4 cellular contexts compared by ENCODE assay signal in the genomic region with DNA sequence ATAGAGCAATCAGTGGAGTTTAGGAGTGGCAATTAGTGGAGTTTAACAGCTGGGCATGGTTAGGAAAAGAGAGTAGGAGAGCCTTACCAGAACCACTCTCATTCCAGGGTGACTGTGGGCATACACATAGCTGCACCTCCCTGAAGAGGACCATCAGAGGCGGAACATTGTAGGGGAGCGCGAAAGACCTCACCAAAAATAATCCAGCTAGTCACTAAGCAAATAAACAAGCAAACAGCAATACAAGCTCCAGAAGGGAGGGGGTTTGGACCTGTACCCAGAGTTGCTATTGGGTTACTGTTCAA.
TF ChIP-seq lines count a peak whose summit lies in the region.

No MANE protein-coding gene starts in this region.

TF ChIP-seq in SK-N-SH, 30 proteins besides CTCF, POLR2A, EP300 and RAD21 (continues in another document):
- TF ChIP-seq RCOR1 (IDR thresholded peaks at IDR 0.05; ENCODE audit: low read length) (no peak), FOSL2 (IDR thresholded peaks at IDR 0.05; ENCODE audit: borderline replicate concordance, low read depth) (no peak), TCF12 (IDR thresholded peaks at IDR 0.05) (no peak), FOXM1 (IDR thresholded peaks at IDR 0.05; ENCODE audit: low read depth) (no peak), TEAD4 (IDR thresholded peaks at IDR 0.05; ENCODE audit: borderline replicate concordance, insufficient read depth) (no peak), NFIC (IDR thresholded peaks at IDR 0.05; ENCODE audit: borderline replicate concordance) (no peak), ELF1 (IDR thresholded peaks at IDR 0.05) (no peak), RXRA (IDR thresholded peaks at IDR 0.05; ENCODE audit: borderline replicate concordance, low read depth) (no peak), GABPA (IDR thresholded peaks at IDR 0.05; ENCODE audit: low read depth) (no peak)
- TF ChIP-seq, protein P1, sequence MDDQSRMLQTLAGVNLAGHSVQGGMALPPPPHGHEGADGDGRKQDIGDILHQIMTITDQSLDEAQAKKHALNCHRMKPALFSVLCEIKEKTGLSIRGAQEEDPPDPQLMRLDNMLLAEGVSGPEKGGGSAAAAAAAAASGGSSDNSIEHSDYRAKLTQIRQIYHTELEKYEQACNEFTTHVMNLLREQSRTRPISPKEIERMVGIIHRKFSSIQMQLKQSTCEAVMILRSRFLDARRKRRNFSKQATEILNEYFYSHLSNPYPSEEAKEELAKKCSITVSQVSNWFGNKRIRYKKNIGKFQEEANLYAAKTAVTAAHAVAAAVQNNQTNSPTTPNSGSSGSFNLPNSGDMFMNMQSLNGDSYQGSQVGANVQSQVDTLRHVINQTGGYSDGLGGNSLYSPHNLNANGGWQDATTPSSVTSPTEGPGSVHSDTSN (IDR thresholded peaks at IDR 0.05) = no peak
- TF ChIP-seq, protein P2, sequence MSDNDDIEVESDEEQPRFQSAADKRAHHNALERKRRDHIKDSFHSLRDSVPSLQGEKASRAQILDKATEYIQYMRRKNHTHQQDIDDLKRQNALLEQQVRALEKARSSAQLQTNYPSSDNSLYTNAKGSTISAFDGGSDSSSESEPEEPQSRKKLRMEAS (IDR thresholded peaks at IDR 0.05; ENCODE audit: low read depth) = no peak
- TF ChIP-seq, protein P3, sequence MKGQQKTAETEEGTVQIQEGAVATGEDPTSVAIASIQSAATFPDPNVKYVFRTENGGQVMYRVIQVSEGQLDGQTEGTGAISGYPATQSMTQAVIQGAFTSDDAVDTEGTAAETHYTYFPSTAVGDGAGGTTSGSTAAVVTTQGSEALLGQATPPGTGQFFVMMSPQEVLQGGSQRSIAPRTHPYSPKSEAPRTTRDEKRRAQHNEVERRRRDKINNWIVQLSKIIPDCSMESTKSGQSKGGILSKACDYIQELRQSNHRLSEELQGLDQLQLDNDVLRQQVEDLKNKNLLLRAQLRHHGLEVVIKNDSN (IDR thresholded peaks at IDR 0.05; ENCODE audit: borderline replicate concordance, low read depth) = no peak

TF ChIP-seq in SK-N-SH treated with all-trans-retinoic acid at 6 μM for 48 hours, 23 proteins besides CTCF, POLR2A, EP300 and RAD21:
- TF ChIP-seq OSR1 (CRISPR knock-in tag; IDR thresholded peaks at IDR 0.05) (no peak), GLIS3 (CRISPR knock-in tag; IDR thresholded peaks at IDR 0.05) (no peak)
- TF ChIP-seq, protein P4, sequence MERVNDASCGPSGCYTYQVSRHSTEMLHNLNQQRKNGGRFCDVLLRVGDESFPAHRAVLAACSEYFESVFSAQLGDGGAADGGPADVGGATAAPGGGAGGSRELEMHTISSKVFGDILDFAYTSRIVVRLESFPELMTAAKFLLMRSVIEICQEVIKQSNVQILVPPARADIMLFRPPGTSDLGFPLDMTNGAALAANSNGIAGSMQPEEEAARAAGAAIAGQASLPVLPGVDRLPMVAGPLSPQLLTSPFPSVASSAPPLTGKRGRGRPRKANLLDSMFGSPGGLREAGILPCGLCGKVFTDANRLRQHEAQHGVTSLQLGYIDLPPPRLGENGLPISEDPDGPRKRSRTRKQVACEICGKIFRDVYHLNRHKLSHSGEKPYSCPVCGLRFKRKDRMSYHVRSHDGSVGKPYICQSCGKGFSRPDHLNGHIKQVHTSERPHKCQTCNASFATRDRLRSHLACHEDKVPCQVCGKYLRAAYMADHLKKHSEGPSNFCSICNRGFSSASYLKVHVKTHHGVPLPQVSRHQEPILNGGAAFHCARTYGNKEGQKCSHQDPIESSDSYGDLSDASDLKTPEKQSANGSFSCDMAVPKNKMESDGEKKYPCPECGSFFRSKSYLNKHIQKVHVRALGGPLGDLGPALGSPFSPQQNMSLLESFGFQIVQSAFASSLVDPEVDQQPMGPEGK (CRISPR knock-in tag; IDR thresholded peaks at IDR 0.05; ENCODE audit: borderline replicate concordance) = no peak

TF ChIP-seq in K562, 482 proteins besides CTCF, POLR2A, EP300 and RAD21:
- TF ChIP-seq RB1 (IDR thresholded peaks at IDR 0.05; ENCODE audit: low read depth) (no peak), FOXK1 (CRISPR knock-in tag; IDR thresholded peaks at IDR 0.05; ENCODE audit: borderline replicate concordance) (no peak), ATF1 (CRISPR knock-in tag; IDR thresholded peaks at IDR 0.05) (no peak), ATF1 (tag; IDR thresholded peaks at IDR 0.05) (no peak), ZNF3 (CRISPR knock-in tag; IDR thresholded peaks at IDR 0.05) (no peak), POLR2AphosphoS5 (IDR thresholded peaks at IDR 0.05; ENCODE audit: control insufficient read depth, insufficient read depth, low read depth, low read length) (no peak), MYC (IDR thresholded peaks at IDR 0.05; ENCODE audit: low read depth, low read length) (no peak), MYC (CRISPR knock-in tag; IDR thresholded peaks at IDR 0.05; ENCODE audit: borderline replicate concordance, low read depth) (no peak), NELFE (IDR thresholded peaks at IDR 0.05; ENCODE audit: insufficient read depth, insufficient read length) (no peak)

TF ChIP-seq in HEK293T, 16 proteins besides CTCF, POLR2A, EP300 and RAD21:
- TF ChIP-seq SP1 (IDR thresholded peaks at IDR 0.05) (no peak), FOXA1 (IDR thresholded peaks at IDR 0.05) (no peak)
- TF ChIP-seq, protein P5, sequence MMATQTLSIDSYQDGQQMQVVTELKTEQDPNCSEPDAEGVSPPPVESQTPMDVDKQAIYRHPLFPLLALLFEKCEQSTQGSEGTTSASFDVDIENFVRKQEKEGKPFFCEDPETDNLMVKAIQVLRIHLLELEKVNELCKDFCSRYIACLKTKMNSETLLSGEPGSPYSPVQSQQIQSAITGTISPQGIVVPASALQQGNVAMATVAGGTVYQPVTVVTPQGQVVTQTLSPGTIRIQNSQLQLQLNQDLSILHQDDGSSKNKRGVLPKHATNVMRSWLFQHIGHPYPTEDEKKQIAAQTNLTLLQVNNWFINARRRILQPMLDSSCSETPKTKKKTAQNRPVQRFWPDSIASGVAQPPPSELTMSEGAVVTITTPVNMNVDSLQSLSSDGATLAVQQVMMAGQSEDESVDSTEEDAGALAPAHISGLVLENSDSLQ (IDR thresholded peaks at IDR 0.05) = no peak
TF ChIP-seq in HEK293T: peak in this region for 0.
